9 cellular contexts compared by ENCODE assay signal in genomic region chr2:169928463-169928864, GRCh38.
DNase-seq lines count a peak whose midpoint lies in the region; ATAC-seq and TF ChIP-seq lines count a peak whose summit lies in the region.
"Had no signal": no experiment of that assay in that cellular context is flagged by ENCODE, and none has a peak within 500 bp of the region (broad histone marks: within the 10 kb centered on the region; RNA-seq: fewer than 3 reads in every experiment).

No MANE protein-coding gene starts in this region.

- in situ Hi-C loops in SK-MEL-5 (cut with HindIII; ENCODE audit: low pct_unique_long_range_greater_than_20kb, low sequenced_read_pairs) = no loop called here
- in situ Hi-C loops in gastrocnemius medialis (cut with MboI; ENCODE audit: low sequenced_read_pairs in 4 of 4) = loop anchor here in 3 of 4 donors (5.0 to 10.0 kb wide), 2 partner anchors 104 to 106 kb away; partner anchors contain the start of genes METTL5 (in 3 of the 3) and UBR3 (in 1 of the 3)

- H3K4me3 ChIP-seq in LNCaP clone FGC (ENCODE audit: low read depth, low read length) (no peak overlapping the region), foreskin fibroblast (ENCODE audit: low read depth in 1 of 2, low read length in 2 of 2) (no peak overlapping the region), gastrocnemius medialis (no peak overlapping the region)
- H3K4me3 ChIP-seq: skin epidermis had no signal

- H3K4me1 ChIP-seq in gastrocnemius medialis = no peaks in the 10 kb centered on the region

- H3K27ac Mint-ChIP-seq in activated naive CD8-positive, alpha-beta T cell treated with anti-CD3 and anti-CD28 coated beads for 36 hours = no peak overlapping the region

- no peaks in the 10 kb centered on the region for H3K9me3 Mint-ChIP-seq in activated naive CD8-positive, alpha-beta T cell treated with anti-CD3 and anti-CD28 coated beads for 36 hours

- no peak for TF ChIP-seq POLR2A in gastrocnemius medialis (IDR thresholded peaks at IDR 0.05)

- H3K36me3 ChIP-seq in gastrocnemius medialis = peaks cover 0 to 58% of the 10 kb centered on the region in 2 donors

- H3K27me3 ChIP-seq in gastrocnemius medialis = no peaks in the 10 kb centered on the region

- no peaks in the 10 kb centered on the region for H3K27me3 Mint-ChIP-seq in activated naive CD8-positive, alpha-beta T cell treated with anti-CD3 and anti-CD28 coated beads for 36 hours

- peak; percentile 47 for DNase-seq in DMS53 treated with DMSO at 0.1 percent for 48 hours (lab: John Stamatoyannopoulos, UW; ENCODE audit: unreplicated experiment)
- peak; percentile 31 for DNase-seq in LNCaP clone FGC (ENCODE audit: low read depth)
- DNase-seq in SK-MEL-5 (ENCODE audit: low read depth, low spot score) = peak; percentile 56
- DNase-seq in foreskin fibroblast = peak; percentile 20 to 66
- DNase-seq in gastrocnemius medialis = no peak
- DNase-seq in T-helper 9 cell = no peak
- DNase-seq in activated effector memory CD4-positive, alpha-beta T cell treated with Interleukin-2 at 50 U/mL for 16 hours = no peak
- no peak for DNase-seq in activated naive CD8-positive, alpha-beta T cell treated with anti-CD3 and anti-CD28 coated beads for 36 hours

- H3K4me1 Mint-ChIP-seq in activated naive CD8-positive, alpha-beta T cell treated with anti-CD3 and anti-CD28 coated beads for 36 hours = no peaks in the 10 kb centered on the region

- intact Hi-C loops in gastrocnemius medialis (cut with DNase I; ENCODE audit: low total_unique reads) = loop anchor here (1.0 to 2.0 kb wide), 2 partner anchors 104 to 476 kb away; partner anchors contain the start of gene METTL5

- H3K36me3 Mint-ChIP-seq in activated naive CD8-positive, alpha-beta T cell treated with anti-CD3 and anti-CD28 coated beads for 36 hours = no peaks in the 10 kb centered on the region

- TF ChIP-seq CTCF in LNCaP clone FGC (IDR thresholded peaks at IDR 0.05; ENCODE audit: control insufficient read depth, extremely low read depth, insufficient read depth) (peak; percentile 55), foreskin fibroblast (IDR thresholded peaks at IDR 0.05; ENCODE audit: low read depth, low read length) (peak; percentile 32), gastrocnemius medialis (IDR thresholded peaks at IDR 0.05 in 4 of 5, conservative IDR thresholded peaks at IDR 0.05 in 1 of 5) (peak; percentile 57 to 88 (median 64))

- no peak for ATAC-seq in gastrocnemius medialis

- no peak overlapping the region for H3K4me3 Mint-ChIP-seq in activated naive CD8-positive, alpha-beta T cell treated with anti-CD3 and anti-CD28 coated beads for 36 hours

- no peaks in the 10 kb centered on the region for H3K9me3 ChIP-seq in gastrocnemius medialis

- no peak overlapping the region for H3K27ac ChIP-seq in gastrocnemius medialis
- H3K27ac ChIP-seq: skin epidermis had no signal

Comparison
In these comparisons a context has a peak if more than half of its experiments do, and no peak if none do; other contexts are left out.
1. DNase-seq: peak in DMS53 treated with DMSO at 0.1 percent for 48 hours (single experiment), LNCaP clone FGC (single experiment), SK-MEL-5 (single experiment) and foreskin fibroblast (2 of 2); none in gastrocnemius medialis (0 of 2), T-helper 9 cell (single experiment), activated effector memory CD4-positive, alpha-beta T cell treated with Interleukin-2 at 50 U/mL for 16 hours (single experiment) and activated naive CD8-positive, alpha-beta T cell treated with anti-CD3 and anti-CD28 coated beads for 36 hours (single experiment).
2. Peak in every context shown above with its lines, with median percentiles within 50 percentile points of each other: CTCF ChIP-seq.